Comparison of ENCODE assay signal across 24 cellular contexts in the genomic region with DNA sequence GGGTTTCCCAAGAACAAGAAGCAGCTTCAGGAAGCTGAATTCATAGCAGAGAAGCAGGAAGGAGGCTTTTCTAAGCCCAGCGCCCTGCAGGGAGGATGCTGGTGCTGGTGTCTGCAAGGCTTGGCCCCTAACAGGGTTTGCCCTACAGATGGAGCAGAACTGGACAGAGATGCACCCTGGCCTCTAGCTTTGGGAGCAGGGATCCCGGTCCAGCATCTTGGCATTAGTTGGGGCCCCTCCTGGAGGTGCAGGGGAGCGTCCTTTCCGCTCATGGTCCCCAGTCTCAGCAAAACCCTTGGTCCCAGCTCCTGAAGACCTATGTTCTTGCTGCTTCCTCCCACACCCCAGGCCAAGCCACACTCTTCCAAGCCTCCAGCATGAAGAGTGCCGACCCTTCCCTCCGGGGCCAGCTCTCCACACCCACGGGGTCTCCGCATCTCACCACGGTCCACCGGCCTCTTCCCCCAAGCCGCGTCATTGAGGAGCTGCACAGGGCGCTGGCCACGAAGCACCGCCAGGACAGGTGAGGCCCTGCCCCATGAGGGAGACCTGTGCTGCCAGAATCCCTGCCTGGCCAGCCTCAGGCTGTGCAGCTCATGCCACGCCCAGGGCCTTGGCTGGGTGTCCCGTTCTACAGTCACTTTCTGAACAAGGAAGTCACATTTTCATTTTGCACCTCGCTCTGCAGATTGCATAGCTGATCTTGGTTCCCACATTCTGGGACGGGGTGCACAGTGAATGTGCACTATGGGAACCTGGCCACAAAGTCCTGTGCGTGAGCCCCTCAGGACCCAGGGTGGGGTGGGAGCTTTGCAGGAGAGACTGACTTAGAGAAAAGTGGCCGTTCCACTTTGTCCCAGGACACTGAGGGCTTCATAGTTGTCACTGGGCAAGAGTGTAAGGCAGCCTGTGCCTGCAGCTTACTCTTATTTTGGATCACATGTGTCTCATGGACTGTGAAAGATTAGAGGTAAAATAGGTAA.
DNase-seq lines count a peak whose midpoint lies in the region; ATAC-seq and TF ChIP-seq lines count a peak whose summit lies in the region.
"Had no signal": no experiment of that assay in that cellular context is flagged by ENCODE, and none has a peak within 500 bp of the region (broad histone marks: within the 10 kb centered on the region; RNA-seq: fewer than 3 reads in every experiment).

No MANE protein-coding gene starts in this region.

- H3K4me2 ChIP-seq in IMR-90 (ENCODE audit: low read depth, low read length) = no peak overlapping the region

- H3K36me3 Mint-ChIP-seq in Calu3 (ENCODE audit: insufficient read depth, unreplicated experiment) (peaks cover 6% of the 10 kb centered on the region), osteocyte (ENCODE audit: unreplicated experiment) (no peaks in the 10 kb centered on the region)
- H3K36me3 Mint-ChIP-seq: CD8-positive, alpha-beta memory T cell; natural killer cell had no signal

- H4K8ac ChIP-seq in IMR-90 (ENCODE audit: low read depth in 2 of 2, low read length in 2 of 2) = no peak overlapping the region

- H3K27ac ChIP-seq in IMR-90 (ENCODE audit: insufficient read depth, low read length) = no peak overlapping the region
- H3K27ac ChIP-seq in caudate nucleus (ENCODE audit: low read depth, low read length) = no peak overlapping the region
- H3K27ac ChIP-seq: adrenal gland, heart right ventricle, lower lobe of right lung, thoracic aorta had no signal

- H2BK5ac ChIP-seq in IMR-90 (ENCODE audit: low read depth, low read length, poor library complexity, severe bottlenecking) = no peak overlapping the region

- DNase-seq in Calu3 (peak; percentile 78), IMR-90 (no peak), osteocyte (ENCODE audit: extremely low spot score, unreplicated experiment) (peak; percentile 67), NCI-H1105 treated with DMSO at 0.1 percent for 48 hours (lab: John Stamatoyannopoulos, UW) (no peak), caudate nucleus (lab: John Stamatoyannopoulos, UW) (no peak)
- DNase-seq: activated CD4-positive, alpha-beta T cell treated with anti-CD3 and anti-CD28 coated beads for 4 hours; activated naive CD4-positive, alpha-beta T cell; activated T-cell treated with anti-CD3 and anti-CD28 coated beads, Interleukin-2, amount 50 U/mL, for 24 hours; adrenal gland; CD8-positive, alpha-beta memory T cell; EL; heart right ventricle; kidney; lower lobe of right lung; natural killer cell; NCI-H1417 treated with DMSO at 0.1 percent for 48 hours; NCI-H2029 treated with DMSO at 0.1 percent for 48 hours; SHP77; stimulated activated naive CD4-positive, alpha-beta T cell treated with Interleukin-2 at 50 U/mL for 16 hours had no signal

- peaks cover 47% of the 10 kb centered on the region for H3K4me1 Mint-ChIP-seq in Calu3 (ENCODE audit: low read depth, unreplicated experiment)
- H3K4me1 Mint-ChIP-seq in osteocyte (ENCODE audit: unreplicated experiment) = no peaks in the 10 kb centered on the region
- H3K4me1 Mint-ChIP-seq: CD8-positive, alpha-beta memory T cell; natural killer cell had no signal

- H3K9ac ChIP-seq in IMR-90 (ENCODE audit: low read depth, low read length) = no peak overlapping the region

- CTCF ChIA-PET in Calu3 (lab: Charles Lee) = interaction anchor here (0.6 to 1.6 kb wide), 5 partner anchors 10 to 1786 kb away, joined by 3 to 8 read pairs (median 4); no protein-coding TSS in a partner anchor
- CTCF ChIA-PET in IMR-90 (lab: Yijun Ruan, JAX) = no interaction called here

- no peaks in the 10 kb centered on the region for H3K4me1 ChIP-seq in IMR-90 (ENCODE audit: control insufficient read depth, insufficient read depth, low read length)
- H3K4me1 ChIP-seq: adrenal gland, lower lobe of right lung had no signal

- H3K4me3 Mint-ChIP-seq in Calu3 (ENCODE audit: low read depth, unreplicated experiment) (no peak overlapping the region), osteocyte (ENCODE audit: unreplicated experiment) (no peak overlapping the region)
- H3K4me3 Mint-ChIP-seq: activated T-cell treated with anti-CD3 and anti-CD28 coated beads, Interleukin-2, amount 50 U/mL, for 24 hours; CD8-positive, alpha-beta memory T cell; natural killer cell; T-helper 2 cell treated with Interferon-gamma antibody and Interleukin-4, amounts not matched to agents 5 μg/mL and 100 μg/mL, for 36 hours had no signal

- no peak for TF ChIP-seq RAD21 in IMR-90 (IDR thresholded peaks at IDR 0.05; ENCODE audit: low read length)

- H2AFZ ChIP-seq in IMR-90 (replicated peaks; ENCODE audit: low read length, poor library complexity) = peak overlapping the region; percentile 43

- no peaks in the 10 kb centered on the region for H3K9me1 ChIP-seq in IMR-90 (ENCODE audit: insufficient read depth, low read length)

- no peak overlapping the region for H2BK120ac ChIP-seq in IMR-90 (ENCODE audit: low read depth, low read length)

- no peaks in the 10 kb centered on the region for H3K27me3 ChIP-seq in IMR-90 (ENCODE audit: control insufficient read depth, insufficient read depth, low read length)
- H3K27me3 ChIP-seq: adrenal gland had no signal

- peaks cover 10% of the 10 kb centered on the region; the same call in 1 of the 2 replicates for H3K9me3 ChIP-seq in IMR-90 (ENCODE audit: control insufficient read depth, insufficient read depth, low read length)
- H3K9me3 ChIP-seq: adrenal gland, heart right ventricle, lower lobe of right lung, thoracic aorta had no signal

- H3K56ac ChIP-seq in IMR-90 (ENCODE audit: extremely low read depth, insufficient read depth, low read length) = no peak overlapping the region

- H3K9me3 Mint-ChIP-seq in Calu3 (ENCODE audit: low read depth, unreplicated experiment) (no peaks in the 10 kb centered on the region), osteocyte (ENCODE audit: unreplicated experiment) (no peaks in the 10 kb centered on the region)
- H3K9me3 Mint-ChIP-seq: activated T-cell treated with anti-CD3 and anti-CD28 coated beads, Interleukin-2, amount 50 U/mL, for 24 hours; natural killer cell; T-helper 2 cell treated with Interferon-gamma antibody and Interleukin-4, amounts not matched to agents 5 μg/mL and 100 μg/mL, for 36 hours had no signal

- no peak overlapping the region for H3K23ac ChIP-seq in IMR-90 (ENCODE audit: low read depth, low read length)

- no peak overlapping the region for H3K4ac ChIP-seq in IMR-90 (ENCODE audit: low read depth, low read length)

- dilution Hi-C loops in IMR-90 (cut with HindIII; ENCODE audit: low sequenced_read_pairs, unreplicated experiment) = no loop called here

- H3K36me3 ChIP-seq in IMR-90 (ENCODE audit: control insufficient read depth, insufficient read depth, low read length) = no peaks in the 10 kb centered on the region
- H3K36me3 ChIP-seq: adrenal gland, heart right ventricle, lower lobe of right lung, thoracic aorta had no signal

- no peak overlapping the region for H4K5ac ChIP-seq in IMR-90 (ENCODE audit: low read depth, low read length)

- no peak overlapping the region for H2AK9ac ChIP-seq in IMR-90 (replicated peaks; ENCODE audit: low read depth, low read length, poor library complexity)

- H2BK15ac ChIP-seq in IMR-90 (ENCODE audit: low read depth, low read length) = no peak overlapping the region

- H3K14ac ChIP-seq in IMR-90 (replicated peaks; ENCODE audit: low read depth, low read length) = no peak overlapping the region

- POLR2A ChIA-PET in IMR-90 (lab: Charles Lee; ENCODE audit: unreplicated experiment) = no interaction called here

- no peak overlapping the region for H2AK5ac ChIP-seq in IMR-90 (ENCODE audit: low read depth, low read length)

- H3K27ac Mint-ChIP-seq in Calu3 (ENCODE audit: unreplicated experiment) = no peak overlapping the region
- H3K27ac Mint-ChIP-seq in osteocyte (ENCODE audit: unreplicated experiment) = no peak overlapping the region
- H3K27ac Mint-ChIP-seq: activated T-cell treated with anti-CD3 and anti-CD28 coated beads, Interleukin-2, amount 50 U/mL, for 24 hours; CD8-positive, alpha-beta memory T cell; natural killer cell; T-helper 2 cell treated with Interferon-gamma antibody and Interleukin-4, amounts not matched to agents 5 μg/mL and 100 μg/mL, for 36 hours had no signal

- H3K18ac ChIP-seq in IMR-90 (ENCODE audit: low read depth, low read length) = no peak overlapping the region

- no peaks in the 10 kb centered on the region for H3K79me1 ChIP-seq in IMR-90 (ENCODE audit: low read depth in 1 of 2, low read length in 2 of 2)

- WGBS in IMR-90 (ENCODE audit: extremely low coverage in 2 of 2, insufficient read length in 1 of 2), 2 experiments = 36% methylated on average over 5 of the region's 21 CpGs; no CpG with 5 or more reads in 1 of the 2 experiments

- TF ChIP-seq CTCF in Calu3 (IDR thresholded peaks at IDR 0.05; ENCODE audit: unreplicated experiment) (no peak), IMR-90 (conservative IDR thresholded peaks at IDR 0.05; ENCODE audit: low read depth, low read length) (no peak), osteocyte (IDR thresholded peaks at IDR 0.05) (no peak)

- no peak for TF ChIP-seq POLR2A in IMR-90 (IDR thresholded peaks at IDR 0.05; ENCODE audit: low read depth, low read length)

- ATAC-seq in IMR-90 (ENCODE audit: low read depth) (no peak), esophagus mucosa (peak; percentile 75), GM19397 (IDR thresholded peaks at IDR 0.05; ENCODE audit: unreplicated experiment) (no peak)
- ATAC-seq: HCT116, heart right ventricle, natural killer cell had no signal

- H4K20me1 ChIP-seq in IMR-90 (ENCODE audit: insufficient read depth, low read length) = no peaks in the 10 kb centered on the region

- no peak overlapping the region for H2BK20ac ChIP-seq in IMR-90 (ENCODE audit: low read depth, low read length)

- in situ Hi-C loops in IMR-90 (cut with MboI; ENCODE audit: low sequenced_read_pairs) = no loop called here

- peaks cover 1% of the 10 kb centered on the region for H3K27me3 Mint-ChIP-seq in Calu3 (ENCODE audit: unreplicated experiment)
- no peaks in the 10 kb centered on the region for H3K27me3 Mint-ChIP-seq in osteocyte (ENCODE audit: unreplicated experiment)

- no peak overlapping the region for H4K91ac ChIP-seq in IMR-90 (ENCODE audit: insufficient read depth, low read depth, low read length)

- H3K4me3 ChIP-seq in IMR-90 (ENCODE audit: insufficient read depth, low read depth, low read length) = no peak overlapping the region
- H3K4me3 ChIP-seq: adrenal gland, heart right ventricle, lower lobe of right lung, thoracic aorta had no signal

- intact Hi-C loops in Calu3 (cut with micrococcal nuclease; ENCODE audit: unreplicated experiment) = loop anchor here (5.0 kb wide), 1 partner anchor 149 kb away; no protein-coding TSS in a partner anchor
- intact Hi-C loops in IMR-90 (cut with micrococcal nuclease) = no loop called here

- BruUV-seq in Calu3 (replicated peaks; lab: Mats Ljungman, UMichigan) = no TSS peak
- BruUV-seq in IMR-90 (replicated peaks; lab: Mats Ljungman, UMichigan) = no TSS peak

TF ChIP-seq in IMR-90, 13 proteins besides CTCF, POLR2A, EP300 and RAD21 (continues in another document):
- TF ChIP-seq CEBPB (IDR thresholded peaks at IDR 0.05; ENCODE audit: low read depth, low read length) = no peak
- TF ChIP-seq MXI1 (IDR thresholded peaks at IDR 0.05; ENCODE audit: borderline replicate concordance, low read depth, low read length) = no peak
- no peak for TF ChIP-seq SMC3 (IDR thresholded peaks at IDR 0.05; ENCODE audit: low read depth, low read length)
- TF ChIP-seq CHD1 (IDR thresholded peaks at IDR 0.05; ENCODE audit: low read depth, low read length) = no peak
- TF ChIP-seq NFE2L2 (IDR thresholded peaks at IDR 0.05; ENCODE audit: low read depth, low read length) = no peak
- no peak for TF ChIP-seq BHLHE40 (IDR thresholded peaks at IDR 0.05; ENCODE audit: low read depth, low read length)

Comparison
In these comparisons a context has a peak if more than half of its experiments do, and no peak if none do; other contexts are left out.
1. DNase-seq: peak in Calu3 (single experiment) and osteocyte (single experiment); none in IMR-90 (single experiment), NCI-H1105 treated with DMSO at 0.1 percent for 48 hours (single experiment) and caudate nucleus (0 of 61).